ENCODE assay signal across 8 cellular contexts in genomic region chr5:81751009-81751835, GRCh38. TPM values are rescaled to one million over a fixed set of nuclear protein-coding genes. Genes with fewer than 3 reads are reported as not detected.
A peak's percentile ranks its signal among the peaks of the same experiment; 100 is the strongest.
DNase-seq lines count a peak whose midpoint lies in the region; ATAC-seq and TF ChIP-seq lines count a peak whose summit lies in the region.

Gene SSBP2 (minus strand): TSS chr5:81751097. CDS start chr5:81751042, 55 bp downstream.

- no peaks in the 10 kb centered on the region for H3K36me3 Mint-ChIP-seq in activated CD4-positive, alpha-beta T cell treated with anti-CD3 and anti-CD28 coated beads, Interleukin-2, amount 10 ng/mL, durations not matched to agents 24 days and 14 days (ENCODE audit: low read depth)

- peak within 1 kb of the TSS; percentile 69 to 86 (median 74) for H3K4me3 ChIP-seq in BLaER1 treated with 17β-estradiol and CSF1 and Interleukin-3, amounts not matched to agents 10 nM and 100 nM
- peak within 1 kb of the TSS; percentile 99 for H3K4me3 ChIP-seq in coronary artery

- H3K4me3 Mint-ChIP-seq in activated CD4-positive, alpha-beta T cell treated with anti-CD3 and anti-CD28 coated beads, Interleukin-2, amount 10 ng/mL, durations not matched to agents 24 days and 14 days, result peak within 1 kb of the TSS; percentile 90

- H3K36me3 ChIP-seq in BLaER1 treated with 17β-estradiol and CSF1 and Interleukin-3, amounts not matched to agents 10 nM and 100 nM, result no peaks in the 10 kb centered on the region

- H3K4me1 Mint-ChIP-seq in activated CD4-positive, alpha-beta T cell treated with anti-CD3 and anti-CD28 coated beads, Interleukin-2, amount 10 ng/mL, durations not matched to agents 24 days and 14 days, result peaks cover 12% of the 10 kb centered on the region

- peak within 1 kb of the TSS; percentile 93 for H3K27ac Mint-ChIP-seq in activated CD4-positive, alpha-beta T cell treated with anti-CD3 and anti-CD28 coated beads, Interleukin-2, amount 10 ng/mL, durations not matched to agents 24 days and 14 days

- peak within 1 kb of the TSS; percentile 86 to 97 (median 91) for H3K9ac ChIP-seq in BLaER1 treated with 17β-estradiol and CSF1 and Interleukin-3, amounts not matched to agents 10 nM and 100 nM

- peak within 1 kb of the TSS; percentile 76 to 98 (median 93) for H3K27ac ChIP-seq in BLaER1 treated with 17β-estradiol and CSF1 and Interleukin-3, amounts not matched to agents 10 nM and 100 nM
- H3K27ac ChIP-seq in coronary artery, result peak within 1 kb of the TSS; percentile 96 to 99

- H3K4me1 ChIP-seq in BLaER1 treated with 17β-estradiol and CSF1 and Interleukin-3, amounts not matched to agents 10 nM and 100 nM, result peaks cover 31 to 65% (median 42%) of the 10 kb centered on the region in 10 experiments

- DNase-seq in NCI-H524 treated with DMSO at 0.1 percent for 48 hours (lab: John Stamatoyannopoulos, UW) (peak; percentile 89), coronary artery (ENCODE audit: low spot score) (peak; percentile 100), left kidney (ENCODE audit: low read depth, low spot score) (peak; percentile 100)
- peak; percentile 100 for DNase-seq in activated CD4-positive, alpha-beta T cell treated with anti-CD3 and anti-CD28 coated beads, Interleukin-2, amount 10 ng/mL, durations not matched to agents 24 days and 14 days
- DNase-seq in stimulated activated CD4-positive, alpha-beta T cell treated with anti-CD3 and anti-CD28 coated beads, Interleukin-1b, Interleukin-23, amount 100 ng/mL, for 48 hours, result peak; percentile 97

- intact Hi-C loops in activated CD4-positive, alpha-beta T cell treated with anti-CD3 and anti-CD28 coated beads, Interleukin-2, amount 10 ng/mL, durations not matched to agents 24 days and 14 days (cut with micrococcal nuclease), result loop anchor here (1.0 to 10.0 kb wide), 10 partner anchors 27 to 1096 kb away; partner anchors contain the start of genes DHFR, MSH3, RPS23 and ZCCHC9

- no peak for TF ChIP-seq CTCF in coronary artery (IDR thresholded peaks at IDR 0.05)

- H4K20me1 ChIP-seq in BLaER1 treated with 17β-estradiol and CSF1 and Interleukin-3, amounts not matched to agents 10 nM and 100 nM, result peaks cover 0 to 34% (median 0%) of the 10 kb centered on the region in 11 experiments; a peak in 7 of 22 replicates

- H3K9me3 ChIP-seq in BLaER1 treated with 17β-estradiol and CSF1 and Interleukin-3, amounts not matched to agents 10 nM and 100 nM (replicated peaks in 1 of 11), result no peaks in the 10 kb centered on the region

- no peaks in the 10 kb centered on the region; a peak in 1 of 22 replicates for H3K27me3 ChIP-seq in BLaER1 treated with 17β-estradiol and CSF1 and Interleukin-3, amounts not matched to agents 10 nM and 100 nM

- peaks cover 27% of the 10 kb centered on the region for H3K27me3 Mint-ChIP-seq in activated CD4-positive, alpha-beta T cell treated with anti-CD3 and anti-CD28 coated beads, Interleukin-2, amount 10 ng/mL, durations not matched to agents 24 days and 14 days

- H3K9me3 Mint-ChIP-seq in activated CD4-positive, alpha-beta T cell treated with anti-CD3 and anti-CD28 coated beads, Interleukin-2, amount 10 ng/mL, durations not matched to agents 24 days and 14 days, result no peaks in the 10 kb centered on the region

- peak within 1 kb of the TSS; percentile 90 to 97 (median 94) for H3K4me2 ChIP-seq in BLaER1 treated with 17β-estradiol and CSF1 and Interleukin-3, amounts not matched to agents 10 nM and 100 nM

- ATAC-seq in GM19324 (IDR thresholded peaks at IDR 0.05; ENCODE audit: low FRiP score, unreplicated experiment) (peak; percentile 84), HG03460 (IDR thresholded peaks at IDR 0.05; ENCODE audit: unreplicated experiment) (peak; percentile 79)

RNA-seq across cellular contexts. Expression of gene SSBP2, which starts in this region (rescaled TPM):
- 13.1 and 13.4 TPM in 2 replicates for total RNA-seq in activated CD4-positive, alpha-beta T cell treated with anti-CD3 and anti-CD28 coated beads, Interleukin-2, amount 10 ng/mL, durations not matched to agents 24 days and 14 days

Comparison
In these comparisons a context has a peak if more than half of its experiments do, and no peak if none do; other contexts are left out.
1. Peak in every context shown above with its lines: DNase-seq, ATAC-seq, H3K4me3 ChIP-seq and H3K27ac ChIP-seq.